36 cellular contexts compared by ENCODE assay signal in the genomic region with DNA sequence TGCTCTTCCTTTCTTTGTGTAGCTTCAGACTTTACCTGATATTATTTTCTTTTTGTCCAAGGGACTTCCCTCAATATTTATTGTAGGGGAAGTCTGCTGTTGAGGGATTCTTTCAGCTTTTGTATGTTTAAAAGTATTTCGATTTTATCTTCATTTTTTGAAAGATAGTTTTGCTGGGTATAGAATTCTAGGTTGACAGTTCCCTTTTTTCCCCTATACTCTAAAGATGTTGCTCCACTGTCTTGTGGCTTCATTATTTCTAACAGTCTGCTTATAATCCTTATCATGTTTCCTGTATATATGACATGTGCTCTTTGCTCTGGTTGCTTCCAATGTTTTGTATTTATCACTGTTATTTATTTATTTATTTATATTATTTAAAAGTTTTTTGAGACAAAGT. TPM values are rescaled to one million over a fixed set of nuclear protein-coding genes. Genes with fewer than 3 reads are reported as not detected.
"Had no signal": no experiment of that assay in that cellular context is flagged by ENCODE, and none has a peak within 500 bp of the region (broad histone marks: within the 10 kb centered on the region; RNA-seq: fewer than 3 reads in every experiment).

No MANE protein-coding gene starts in this region.

- H3K27ac ChIP-seq: adrenal gland, ascending aorta, body of pancreas, brain microvascular endothelial cell, breast epithelium, cardiac muscle cell had no signal

- H3K27me3 ChIP-seq: ascending aorta, body of pancreas, brain microvascular endothelial cell, breast epithelium, cardiac muscle cell had no signal

- H3K36me3 ChIP-seq: adrenal gland, ascending aorta, brain microvascular endothelial cell, breast epithelium, cardiac muscle cell had no signal

- ATAC-seq: activated naive CD4-positive, alpha-beta T cell treated with anti-CD3 and anti-CD28 coated beads, Interleukin-2, amount 50 U/mL, for 72 hours; activated naive CD8-positive, alpha-beta T cell treated with anti-CD3 and anti-CD28 coated beads, Interleukin-2, amount 50 U/mL, for 24 hours; activated T-cell treated with anti-CD3 and anti-CD28 coated beads, Interleukin-2, amount 50 U/mL, for 4 hours; activated T-cell treated with anti-CD3 and anti-CD28 coated beads, Interleukin-2, amount 50 U/mL, for 72 hours; activated T-helper 17 cell treated with anti-CD3 and anti-CD28 coated beads, Interleukin-2, amount 50 U/mL, for 72 hours; body of pancreas had no signal

- FAIRE-seq: astrocyte, bronchial epithelial cell had no signal

- H3K4me3 ChIP-seq: adrenal gland, ascending aorta, body of pancreas, breast epithelium, cardiac muscle cell had no signal

- H3K4me1 ChIP-seq: adrenal gland, ascending aorta, body of pancreas, breast epithelium had no signal

- DNase-seq: activated effector memory CD4-positive, alpha-beta T cell treated with anti-CD3 and anti-CD28 coated beads, Interleukin-2, amount 50 U/mL, for 16 hours; activated effector memory CD4-positive, alpha-beta T cell treated with Interleukin-2 at 50 U/mL for 16 hours; activated gamma-delta T cell; activated gamma-delta T cell treated with Interleukin-2 at 50 U/mL for 16 hours; activated naive CD4-positive, alpha-beta T cell; activated naive CD4-positive, alpha-beta T cell treated with anti-CD3 and anti-CD28 coated beads for 36 hours; activated naive CD4-positive, alpha-beta T cell treated with anti-CD3 and anti-CD28 coated beads, Interleukin-2, amount 10 ng/mL, durations not matched to agents 7 days and 5 days; activated naive CD4-positive, alpha-beta T cell treated with anti-CD3 and anti-CD28 coated beads, Interleukin-2, amount 50 U/mL, for 16 hours; activated naive CD4-positive, alpha-beta T cell treated with Interleukin-2 at 50 U/mL for 16 hours; activated naive CD8-positive, alpha-beta T cell treated with anti-CD3 and anti-CD28 coated beads for 36 hours; activated naive CD8-positive, alpha-beta T cell treated with anti-CD3 and anti-CD28 coated beads, Interleukin-2, amount 10 ng/mL, durations not matched to agents 7 days and 5 days; activated naive CD8-positive, alpha-beta T cell treated with anti-CD3 and anti-CD28 coated beads, Interleukin-2, amount 50 U/mL, for 24 hours; activated T-cell treated with anti-CD3 and anti-CD28 coated beads, Interleukin-2, amount 50 U/mL, for 24 hours; activated T-cell treated with anti-CD3 and anti-CD28 coated beads, Interleukin-2, amount 50 U/mL, for 4 hours; activated T-cell treated with anti-CD3 and anti-CD28 coated beads, Interleukin-2, amount 50 U/mL, for 48 hours; activated T-cell treated with anti-CD3 and anti-CD28 coated beads, Interleukin-2, amount 50 U/mL, for 72 hours; adrenal gland; amniotic stem cell; amygdala; anterior cingulate cortex; aorta; body of pancreas; brain microvascular endothelial cell; caudate nucleus; central memory CD4-positive, alpha-beta T cell; cerebellar nuclear complex had no signal

- H3K9me3 ChIP-seq: body of pancreas had no signal

RNA-seq across cellular contexts. Expression of gene CYTL1, which starts 57.3 kb away (rescaled TPM):
- total RNA-seq: activated naive CD4-positive, alpha-beta T cell treated with anti-CD3 and anti-CD28 coated beads for 36 hours; activated naive CD4-positive, alpha-beta T cell treated with anti-CD3 and anti-CD28 coated beads, Interleukin-2, amount 50 U/mL, for 72 hours; activated naive CD8-positive, alpha-beta T cell treated with anti-CD3 and anti-CD28 coated beads for 36 hours; activated naive CD8-positive, alpha-beta T cell treated with anti-CD3 and anti-CD28 coated beads, Interleukin-2, amount 10 ng/mL, durations not matched to agents 7 days and 5 days; activated T-cell treated with anti-CD3 and anti-CD28 coated beads, Interleukin-2, amount 50 U/mL, for 4 hours; activated T-cell treated with anti-CD3 and anti-CD28 coated beads, Interleukin-2, amount 50 U/mL, for 72 hours; activated T-helper 1 cell treated with anti-CD3 and anti-CD28 coated beads, Interleukin-12 subunit alpha, Interleukin-12 subunit beta, Interleukin-2, Interleukin-4 antibody, amounts not matched to agents 30 ng/mL and 10 ng/mL and 1 ng/mL, durations not matched to agents 14 hours and 24 hours and 36 hours; activated T-helper 17 cell treated with anti-CD3 and anti-CD28 coated beads, Interleukin-2, amount 50 U/mL, for 72 hours; activated T-helper 2 cell treated with anti-CD3 and anti-CD28 coated beads, Interferon-gamma antibody, Interleukin-2, Interleukin-4, amounts not matched to agents 10 μg/mL and 5 μg/mL and 100 μg/mL, durations not matched to agents 14 hours and 24 hours and 36 hours; bronchial epithelial cell; cardiac septum had no signal
